In genomic region chr5:132839426-132840301, GRCh38 we compare ENCODE assay signal across 1 cellular context.
A peak's percentile ranks its signal among the peaks of the same experiment; 100 is the strongest.
TF ChIP-seq lines count a peak whose summit lies in the region.

No MANE protein-coding gene starts in this region.

TF ChIP-seq in HepG2, 621 proteins besides CTCF, POLR2A, EP300 and RAD21 (continued from another document and continues in another):
- TF ChIP-seq FOXK2 (IDR thresholded peaks at IDR 0.05) (peak; percentile 3; the same call in 1 of the 2 replicates), ARNT (IDR thresholded peaks at IDR 0.05) (no peak), ZNF691 (CRISPR knock-in tag; IDR thresholded peaks at IDR 0.05; ENCODE audit: borderline replicate concordance, low read depth) (no peak; the same call in 1 of the 2 replicates), ELF3 (CRISPR knock-in tag; IDR thresholded peaks at IDR 0.05) (peak; percentile 99), ZNF670 (CRISPR knock-in tag; IDR thresholded peaks at IDR 0.05; ENCODE audit: borderline replicate concordance) (no peak), ZSCAN5A (CRISPR knock-in tag; IDR thresholded peaks at IDR 0.05; ENCODE audit: borderline replicate concordance) (no peak), ZMYM2 (CRISPR knock-in tag; IDR thresholded peaks at IDR 0.05) (no peak), MLLT10 (CRISPR knock-in tag; IDR thresholded peaks at IDR 0.05) (no peak), PRDM15 (CRISPR knock-in tag; IDR thresholded peaks at IDR 0.05) (no peak), ZNF251 (CRISPR knock-in tag; IDR thresholded peaks at IDR 0.05) (no peak), TGIF2 (CRISPR knock-in tag; IDR thresholded peaks at IDR 0.05) (no peak), ZNF446 (CRISPR knock-in tag; IDR thresholded peaks at IDR 0.05) (no peak), EEA1 (CRISPR knock-in tag; IDR thresholded peaks at IDR 0.05; ENCODE audit: borderline replicate concordance) (no peak), RCOR2 (CRISPR knock-in tag; IDR thresholded peaks at IDR 0.05) (no peak; the same call in 1 of the 2 replicates), KDM1A (CRISPR knock-in tag; IDR thresholded peaks at IDR 0.05) (0 out of 2 replicates have a peak, but pooled peaks have one; percentile 45), KAT8 (CRISPR knock-in tag; IDR thresholded peaks at IDR 0.05) (peak; percentile 79), ZNF282 (IDR thresholded peaks at IDR 0.05; ENCODE audit: partially characterized antibody) (no peak), ZBTB3 (CRISPR knock-in tag; IDR thresholded peaks at IDR 0.05; ENCODE audit: borderline replicate concordance, low read depth) (no peak), WIZ (CRISPR knock-in tag; IDR thresholded peaks at IDR 0.05) (peak; percentile 65), TFDP1 (CRISPR knock-in tag; IDR thresholded peaks at IDR 0.05; ENCODE audit: borderline replicate concordance) (no peak), ZNF382 (CRISPR knock-in tag; IDR thresholded peaks at IDR 0.05; ENCODE audit: borderline replicate concordance) (no peak), ZNF549 (CRISPR knock-in tag; IDR thresholded peaks at IDR 0.05) (no peak), ZNF746 (CRISPR knock-in tag; IDR thresholded peaks at IDR 0.05) (no peak), TP53 (CRISPR knock-in tag; conservative IDR thresholded peaks at IDR 0.05) (peak; percentile 28; the same call in 1 of the 2 replicates), ZNF616 (CRISPR knock-in tag; IDR thresholded peaks at IDR 0.05; ENCODE audit: low read depth) (no peak), HOMEZ (CRISPR knock-in tag; IDR thresholded peaks at IDR 0.05; ENCODE audit: low read depth) (peak; percentile 62; the same call in 1 of the 2 replicates), CREB3 (CRISPR knock-in tag; IDR thresholded peaks at IDR 0.05) (no peak), AHR (CRISPR knock-in tag; IDR thresholded peaks at IDR 0.05) (no peak), MTERF4 (CRISPR knock-in tag; IDR thresholded peaks at IDR 0.05) (no peak), BRD4 (CRISPR knock-in tag; IDR thresholded peaks at IDR 0.05) (no peak), ZNF546 (CRISPR knock-in tag; conservative IDR thresholded peaks at IDR 0.05) (no peak), ZNF724P (CRISPR knock-in tag; IDR thresholded peaks at IDR 0.05; ENCODE audit: borderline replicate concordance) (no peak), EZH2 (conservative IDR thresholded peaks at IDR 0.05; ENCODE audit: low read depth, low read length) (no peak), HNRNPH1 (optimal IDR thresholded peaks at IDR 0.05; ENCODE audit: low read depth, low read length) (no peak), ZNF75D (CRISPR knock-in tag; IDR thresholded peaks at IDR 0.05; ENCODE audit: borderline replicate concordance) (no peak), NFYB (CRISPR knock-in tag; IDR thresholded peaks at IDR 0.05) (no peak), HINFP (CRISPR knock-in tag; IDR thresholded peaks at IDR 0.05; ENCODE audit: low read depth) (no peak), ZNF264 (CRISPR knock-in tag; IDR thresholded peaks at IDR 0.05) (0 out of 2 replicates have a peak, but pooled peaks have one; percentile 24), TRIM22 (IDR thresholded peaks at IDR 0.05) (no peak), MXD3 (CRISPR knock-in tag; IDR thresholded peaks at IDR 0.05) (no peak), NCOA5 (CRISPR knock-in tag; IDR thresholded peaks at IDR 0.05) (no peak), GTF2F1 (IDR thresholded peaks at IDR 0.05; ENCODE audit: low read length) (no peak), ZFP41 (CRISPR knock-in tag; IDR thresholded peaks at IDR 0.05; ENCODE audit: borderline replicate concordance) (no peak), NFE2L1 (CRISPR knock-in tag; IDR thresholded peaks at IDR 0.05; ENCODE audit: borderline replicate concordance) (no peak), KDM4B (CRISPR knock-in tag; IDR thresholded peaks at IDR 0.05) (peak; percentile 16; the same call in 1 of the 2 replicates), MTF2 (CRISPR knock-in tag; IDR thresholded peaks at IDR 0.05; ENCODE audit: borderline replicate concordance) (no peak), ZSCAN31 (CRISPR knock-in tag; IDR thresholded peaks at IDR 0.05; ENCODE audit: low read depth) (0 out of 2 replicates have a peak, but pooled peaks have one; percentile 75), ZNF354B (CRISPR knock-in tag; IDR thresholded peaks at IDR 0.05) (no peak), ATF6 (CRISPR knock-in tag; conservative IDR thresholded peaks at IDR 0.05) (no peak), ZNF136 (CRISPR knock-in tag; IDR thresholded peaks at IDR 0.05; ENCODE audit: low read depth) (no peak), ZMAT3 (CRISPR knock-in tag; conservative IDR thresholded peaks at IDR 0.05) (no peak), ZNF562 (CRISPR knock-in tag; IDR thresholded peaks at IDR 0.05; ENCODE audit: borderline replicate concordance) (no peak), ZNF530 (CRISPR knock-in tag; IDR thresholded peaks at IDR 0.05; ENCODE audit: low read depth) (no peak), TRIM24 (CRISPR knock-in tag; IDR thresholded peaks at IDR 0.05) (0 out of 2 replicates have a peak, but pooled peaks have one; percentile 57), KDM5A (IDR thresholded peaks at IDR 0.05; ENCODE audit: borderline replicate concordance, low read length) (no peak)
